In the genomic region with DNA sequence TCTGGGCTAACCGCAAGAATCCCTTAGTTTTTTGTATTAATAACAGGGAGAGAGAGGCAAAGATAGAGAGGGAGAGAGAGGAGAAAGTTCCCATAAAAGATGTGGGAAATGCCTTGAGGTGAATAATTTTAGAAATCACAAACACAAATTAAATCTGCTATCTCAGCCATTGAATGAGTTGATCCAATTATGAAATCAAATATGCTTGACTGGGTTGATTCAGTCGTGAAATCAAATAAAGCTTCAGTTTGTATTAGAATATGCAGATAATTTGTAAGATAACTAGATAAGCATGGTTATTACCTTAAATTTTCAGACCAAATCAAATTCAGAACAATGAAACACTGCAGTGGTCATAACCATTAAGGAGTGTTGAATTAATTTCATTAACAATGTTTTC, we compare ENCODE assay signal across 19 cellular contexts.
"Had no signal": no experiment of that assay in that cellular context is flagged by ENCODE, and none has a peak within 500 bp of the region (broad histone marks: within the 10 kb centered on the region; RNA-seq: fewer than 3 reads in every experiment).

No MANE protein-coding gene starts in this region.

- DNase-seq: Karpas-422, KG1, MG63, NCI-H1092, NCI-H1105 treated with DMSO at 0.1 percent for 48 hours, NCI-H1417 treated with DMSO at 0.1 percent for 48 hours, NCI-H146, NCI-H1694 treated with DMSO at 0.1 percent for 48 hours, NCI-H1930, NCI-H2081, NCI-H2107, NCI-H2227 treated with DMSO at 0.1 percent for 48 hours, NCI-H510A, NCI-H524 treated with DMSO at 0.1 percent for 48 hours, NCI-H69, NCI-H774, SHP77 had no signal

- H3K27ac ChIP-seq: HL-60, RWPE1 had no signal

- H3K9me3 ChIP-seq: MG63 had no signal

- H3K27me3 ChIP-seq: MG63 had no signal

- H3K4me3 ChIP-seq: MG63 had no signal
